Comparison of ENCODE assay signal across 1 cellular context in genomic region chr2:174595415-174595814, GRCh38.
TF ChIP-seq lines count a peak whose summit lies in the region.

No MANE protein-coding gene starts in this region.

TF ChIP-seq in GM12878, 131 proteins besides CTCF, POLR2A, EP300 and RAD21 (continued from another document):
- TF ChIP-seq ZNF384 (IDR thresholded peaks at IDR 0.05; ENCODE audit: borderline replicate concordance, low read depth, low read length) = 0 out of 2 replicates have a peak, but pooled peaks have one; percentile 9
